8 cellular contexts compared by ENCODE assay signal in the genomic region with DNA sequence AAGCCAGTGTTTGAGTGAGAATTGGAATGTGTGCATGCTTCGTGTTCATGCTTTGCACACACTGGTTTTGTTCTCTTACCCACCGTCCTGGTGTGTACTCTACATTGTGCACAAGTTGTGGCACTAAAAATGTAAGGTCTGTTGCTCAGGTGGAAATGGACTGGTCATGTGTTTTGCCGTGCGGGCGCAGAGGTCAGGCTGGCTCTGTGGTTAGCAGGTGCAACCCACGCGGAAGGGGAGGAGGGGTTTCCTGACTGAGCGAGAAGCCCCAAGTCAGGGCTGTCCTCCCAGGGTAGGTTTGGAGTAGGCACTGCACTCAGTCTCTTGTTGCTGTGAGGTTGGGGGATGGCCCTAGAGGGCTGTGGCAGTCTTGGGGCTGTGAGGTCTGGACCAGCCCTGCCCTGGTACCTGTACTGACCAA.
DNase-seq lines count a peak whose midpoint lies in the region; ATAC-seq and TF ChIP-seq lines count a peak whose summit lies in the region.

No MANE protein-coding gene starts in this region.

- no peak overlapping the region for H3K9ac ChIP-seq in smooth muscle cell (ENCODE audit: low read depth)

- no peaks in the 10 kb centered on the region for H3K9me3 ChIP-seq in smooth muscle cell (replicated peaks; ENCODE audit: low read depth)
- no peaks in the 10 kb centered on the region for H3K9me3 ChIP-seq in gastrocnemius medialis

- no peak for TF ChIP-seq POLR2A in gastrocnemius medialis (IDR thresholded peaks at IDR 0.05)

- H3F3A ChIP-seq in smooth muscle cell (ENCODE audit: low read depth), result no peaks in the 10 kb centered on the region

- 95% methylated on average over 8 of the region's 8 CpGs for WGBS in smooth muscle cell (ENCODE audit: low lambda C conversion rate)

- in situ Hi-C loops in gastrocnemius medialis (cut with MboI; ENCODE audit: low sequenced_read_pairs in 4 of 4), result no loop called here

- H3K4me3 ChIP-seq in smooth muscle cell (no peak overlapping the region), gastrocnemius medialis (no peak overlapping the region)

- H3K27ac ChIP-seq in smooth muscle cell (ENCODE audit: low read depth), result no peak overlapping the region
- H3K27ac ChIP-seq in gastrocnemius medialis, result no peak overlapping the region

- TF ChIP-seq CTCF in smooth muscle cell (IDR thresholded peaks at IDR 0.05; ENCODE audit: borderline replicate concordance, insufficient read depth, poor library complexity, severe bottlenecking) (no peak), gastrocnemius medialis (IDR thresholded peaks at IDR 0.05 in 4 of 5, conservative IDR thresholded peaks at IDR 0.05 in 1 of 5) (no peak)

- peaks cover 97% of the 10 kb centered on the region for H3K79me2 ChIP-seq in smooth muscle cell (ENCODE audit: low read depth)

- H3K4me1 ChIP-seq in smooth muscle cell (ENCODE audit: low read depth) (no peaks in the 10 kb centered on the region), gastrocnemius medialis (peaks cover 10 to 33% of the 10 kb centered on the region in 2 donors)

- no peaks in the 10 kb centered on the region for H3K36me3 ChIP-seq in smooth muscle cell (ENCODE audit: low read depth)
- no peaks in the 10 kb centered on the region for H3K36me3 ChIP-seq in gastrocnemius medialis

- intact Hi-C loops in gastrocnemius medialis (cut with DNase I; ENCODE audit: low total_unique reads), result no loop called here

- H3K4me2 ChIP-seq in smooth muscle cell, result no peak overlapping the region

- H2AFZ ChIP-seq in smooth muscle cell (ENCODE audit: low read depth), result no peak overlapping the region

- ATAC-seq in GM19025 (IDR thresholded peaks at IDR 0.05; ENCODE audit: low read depth, unreplicated experiment) (peak; percentile 63), HG03103 (IDR thresholded peaks at IDR 0.05; ENCODE audit: low read depth, unreplicated experiment) (peak; percentile 64), gastrocnemius medialis (no peak)

- peak; percentile 30 for DNase-seq in activated effector memory CD4-positive, alpha-beta T cell treated with Interleukin-2 at 50 U/mL for 16 hours
- DNase-seq in stimulated activated CD4-positive, alpha-beta T cell treated with anti-CD3 and anti-CD28 coated beads, Interleukin-2, amount 100 ng/mL, for 48 hours, result peak; percentile 22 to 30
- DNase-seq in occipital lobe (lab: John Stamatoyannopoulos, UW) (no peak), smooth muscle cell (lab: John Stamatoyannopoulos, UW; ENCODE audit: unreplicated experiment) (no peak), GM03348 (ENCODE audit: low spot score) (no peak), gastrocnemius medialis (no peak)

- no peaks in the 10 kb centered on the region for H3K27me3 ChIP-seq in smooth muscle cell (ENCODE audit: low read depth)
- H3K27me3 ChIP-seq in gastrocnemius medialis, result no peaks in the 10 kb centered on the region

- peaks cover 92% of the 10 kb centered on the region for H4K20me1 ChIP-seq in smooth muscle cell (ENCODE audit: low read depth)

Comparison
In these comparisons a context has a peak if more than half of its experiments do, and no peak if none do; other contexts are left out.
1. ATAC-seq: peak in GM19025 (single experiment) and HG03103 (single experiment); none in gastrocnemius medialis (0 of 2).
2. DNase-seq: peak in activated effector memory CD4-positive, alpha-beta T cell treated with Interleukin-2 at 50 U/mL for 16 hours (single experiment) and stimulated activated CD4-positive, alpha-beta T cell treated with anti-CD3 and anti-CD28 coated beads, Interleukin-2, amount 100 ng/mL, for 48 hours (2 of 2); none in occipital lobe (single experiment), smooth muscle cell (single experiment), GM03348 (single experiment) and gastrocnemius medialis (0 of 2).